8 cellular contexts compared by ENCODE assay signal in the genomic region with DNA sequence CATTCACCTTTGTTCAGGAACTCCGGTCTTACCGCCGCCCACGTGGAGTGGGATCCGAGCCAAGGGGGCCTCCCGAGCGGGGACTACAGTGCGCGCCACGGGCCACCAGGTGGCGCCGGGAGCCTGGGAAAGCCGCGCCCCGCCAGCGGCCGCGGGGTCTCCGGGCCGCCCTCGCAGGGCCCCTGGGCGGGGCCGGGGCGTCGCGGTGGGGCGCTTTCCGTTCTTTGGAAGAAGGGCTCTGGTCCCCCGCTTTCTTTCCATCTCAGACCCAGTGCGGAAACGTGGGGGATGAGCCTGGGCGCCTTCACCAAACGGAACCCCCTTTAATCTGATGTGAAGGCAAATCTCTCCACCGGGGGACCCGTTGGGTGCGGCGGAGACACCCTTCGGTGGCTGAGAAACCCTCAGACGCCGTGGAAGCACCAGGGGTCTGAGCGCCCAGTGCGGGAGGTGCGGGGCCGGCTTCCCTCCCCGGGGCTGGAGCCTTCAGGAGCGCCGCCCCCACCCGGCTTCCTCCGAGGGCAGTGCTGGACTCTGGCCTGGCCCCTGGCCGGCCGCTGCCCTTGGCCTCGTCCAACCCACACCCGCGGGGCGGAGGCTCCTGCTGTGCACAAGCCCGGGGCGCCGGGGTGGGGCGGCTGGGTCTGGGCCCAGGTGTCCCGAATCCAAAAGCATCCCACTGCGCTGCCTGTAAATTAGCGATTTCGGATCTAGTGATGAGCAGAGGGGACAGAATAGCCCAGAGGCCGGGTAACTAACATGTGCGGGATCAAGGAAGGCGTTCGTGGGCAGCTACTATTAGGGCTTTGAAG. TPM values are rescaled to one million over a fixed set of nuclear protein-coding genes. Genes with fewer than 3 reads are reported as not detected.
A peak's percentile ranks its signal among the peaks of the same experiment; 100 is the strongest.
DNase-seq lines count a peak whose midpoint lies in the region; ATAC-seq and TF ChIP-seq lines count a peak whose summit lies in the region.

No MANE protein-coding gene starts in this region.

- DNase-seq in Ammon's horn (ENCODE audit: low spot score) (peak; percentile 79), NCI-H460 (ENCODE audit: extremely low read depth, low read depth) (peak; percentile 75), dermis microvascular lymphatic vessel endothelial cell (ENCODE audit: low read depth in 2 of 2) (peak; percentile 67 to 87), right lobe of liver (peak; percentile 92 to 94 (median 93))
- DNase-seq in activated CD4-positive, alpha-beta T cell treated with anti-CD3 and anti-CD28 coated beads, Interleukin-2, amount 50 U/mL, for 24 hours (ENCODE audit: low read depth in 1 of 2, low spot score in 1 of 2): peak; percentile 77 to 84
- DNase-seq in stimulated activated CD4-positive, alpha-beta T cell treated with anti-CD3 and anti-CD28 coated beads, Interleukin-4, amount 100 ng/mL, for 1 hour: peak; percentile 92

- intact Hi-C loops in right lobe of liver (cut with DNase I): loop anchor here (5.0 to 10.0 kb wide), 2 partner anchors 184 to 441 kb away; no protein-coding TSS in a partner anchor

- peak overlapping the region; percentile 58 to 85 (median 74) for H3K4me3 ChIP-seq in right lobe of liver

- peak overlapping the region; percentile 72 to 77 (median 73) for H3K27ac ChIP-seq in right lobe of liver

- ATAC-seq in GM18909 (IDR thresholded peaks at IDR 0.05; ENCODE audit: poor library complexity, unreplicated experiment): peak; percentile 96
- peak; percentile 86 for ATAC-seq in HG03139 (IDR thresholded peaks at IDR 0.05; ENCODE audit: unreplicated experiment)
- ATAC-seq in right lobe of liver: peak; percentile 90 to 96 (median 94)

- no peaks in the 10 kb centered on the region for H3K36me3 ChIP-seq in right lobe of liver

- peak; percentile 44 for TF ChIP-seq POLR2A in right lobe of liver (IDR thresholded peaks at IDR 0.05)

- peaks cover 0 to 22% (median 8%) of the 10 kb centered on the region in 4 donors for H3K4me1 ChIP-seq in right lobe of liver

- WGBS in right lobe of liver (ENCODE audit: insufficient coverage, low coverage, low lambda C conversion rate, missing lambda C conversion rate): 0% methylated on average over 19 of the region's 67 CpGs

- H3K27me3 ChIP-seq in right lobe of liver: no peaks in the 10 kb centered on the region

- peak; percentile 96 to 99 (median 98) for TF ChIP-seq CTCF in right lobe of liver (IDR thresholded peaks at IDR 0.05)

- H3K9me3 ChIP-seq in right lobe of liver: no peaks in the 10 kb centered on the region

RNA-seq across cellular contexts. Expression of a gene that starts 44.6 kb away (rescaled TPM):
- 46.8 and 55.6 TPM in 2 replicates for total RNA-seq in NCI-H460 (2014; rRNA removed; shearing (Covaris generic))
- polyA plus RNA-seq in NCI-H460 (2014; cell fraction: nucleus; rRNA removed): 16.6 and 64.0 TPM in 2 replicates
- total RNA-seq in dermis microvascular lymphatic vessel endothelial cell: 22.3 and 28.3 TPM in 2 replicates
- 10 to 100 TPM; 32.8 to 47.6 (median 37.6) TPM for total RNA-seq in right lobe of liver

Comparison
In these comparisons a context has a peak if more than half of its experiments do, and no peak if none do; other contexts are left out.
1. Peak in every context shown above with its lines: DNase-seq, ATAC-seq, H3K4me3 ChIP-seq and H3K27ac ChIP-seq.